1 cellular context compared by ENCODE assay signal in genomic region chr20:49216991-49217578, GRCh38.
TF ChIP-seq lines count a peak whose summit lies in the region.

No MANE protein-coding gene starts in this region.

TF ChIP-seq in HepG2, 621 proteins besides CTCF, POLR2A, EP300 and RAD21 (continued from another document and continues in another):
- TF ChIP-seq POGK (CRISPR knock-in tag; conservative IDR thresholded peaks at IDR 0.05) (peak; percentile 84), NFE2L1 (CRISPR knock-in tag; IDR thresholded peaks at IDR 0.05; ENCODE audit: borderline replicate concordance) (no peak), SMC3 (IDR thresholded peaks at IDR 0.05; ENCODE audit: low read length) (peak; percentile 99), ZNF17 (CRISPR knock-in tag; IDR thresholded peaks at IDR 0.05) (no peak), FOXO1 (CRISPR knock-in tag; IDR thresholded peaks at IDR 0.05) (no peak), CEBPB (IDR thresholded peaks at IDR 0.05; ENCODE audit: borderline replicate concordance, low read depth, low read length) (no peak), SOX6 (IDR thresholded peaks at IDR 0.05) (no peak), SOX6 (CRISPR knock-in tag; IDR thresholded peaks at IDR 0.05) (0 out of 2 replicates have a peak, but pooled peaks have one; percentile 52), HOXA5 (CRISPR knock-in tag; IDR thresholded peaks at IDR 0.05) (peak; percentile 75; the same call in 1 of the 2 replicates), ZNF18 (CRISPR knock-in tag; IDR thresholded peaks at IDR 0.05; ENCODE audit: insufficient replicate concordance) (no peak), ZC3H13 (CRISPR knock-in tag; IDR thresholded peaks at IDR 0.05) (no peak), ZNF616 (CRISPR knock-in tag; IDR thresholded peaks at IDR 0.05; ENCODE audit: low read depth) (no peak), ARID5B (CRISPR knock-in tag; IDR thresholded peaks at IDR 0.05) (peak; percentile 64), ZNF546 (CRISPR knock-in tag; conservative IDR thresholded peaks at IDR 0.05) (no peak), ELF1 (CRISPR knock-in tag; IDR thresholded peaks at IDR 0.05) (peak; percentile 83), GATAD1 (CRISPR knock-in tag; IDR thresholded peaks at IDR 0.05) (peak; percentile 65; the same call in 1 of the 2 replicates), ATF1 (CRISPR knock-in tag; IDR thresholded peaks at IDR 0.05) (no peak), ZNF121 (CRISPR knock-in tag; IDR thresholded peaks at IDR 0.05) (no peak), RELA (CRISPR knock-in tag; IDR thresholded peaks at IDR 0.05) (peak; percentile 62; the same call in 1 of the 2 replicates), ZKSCAN8 (CRISPR knock-in tag; IDR thresholded peaks at IDR 0.05; ENCODE audit: borderline replicate concordance) (no peak), TBP (CRISPR knock-in tag; IDR thresholded peaks at IDR 0.05) (no peak), AGO1 (IDR thresholded peaks at IDR 0.05; ENCODE audit: low read depth, low read length, poor library complexity, severe bottlenecking) (no peak), ZNF441 (CRISPR knock-in tag; IDR thresholded peaks at IDR 0.05; ENCODE audit: borderline replicate concordance) (no peak), NCOA2 (CRISPR knock-in tag; IDR thresholded peaks at IDR 0.05) (0 out of 2 replicates have a peak, but pooled peaks have one; percentile 27), KDM2A (CRISPR knock-in tag; IDR thresholded peaks at IDR 0.05; ENCODE audit: borderline replicate concordance, low read depth) (peak; percentile 87), DPF2 (CRISPR knock-in tag; IDR thresholded peaks at IDR 0.05; ENCODE audit: borderline replicate concordance, low read depth) (no peak), HMG20B (CRISPR knock-in tag; conservative IDR thresholded peaks at IDR 0.05) (no peak), ADNP (CRISPR knock-in tag; IDR thresholded peaks at IDR 0.05) (no peak; the same call in 1 of the 2 replicates), KAT8 (CRISPR knock-in tag; IDR thresholded peaks at IDR 0.05) (peak; percentile 66), ZBTB37 (CRISPR knock-in tag; IDR thresholded peaks at IDR 0.05) (no peak), KMT2B (CRISPR knock-in tag; IDR thresholded peaks at IDR 0.05) (peak; percentile 72; the same call in 1 of the 2 replicates), GZF1 (CRISPR knock-in tag; IDR thresholded peaks at IDR 0.05) (peak; percentile 57; the same call in 1 of the 2 replicates), ZNF597 (CRISPR knock-in tag; IDR thresholded peaks at IDR 0.05) (no peak), LCORL (IDR thresholded peaks at IDR 0.05) (no peak), LCORL (CRISPR knock-in tag; IDR thresholded peaks at IDR 0.05) (peak; percentile 71), ZFP90 (CRISPR knock-in tag; IDR thresholded peaks at IDR 0.05; ENCODE audit: borderline replicate concordance) (0 out of 2 replicates have a peak, but pooled peaks have one; percentile 38), ZNF569 (CRISPR knock-in tag; IDR thresholded peaks at IDR 0.05; ENCODE audit: borderline replicate concordance) (no peak), ZBTB8A (CRISPR knock-in tag; IDR thresholded peaks at IDR 0.05; ENCODE audit: borderline replicate concordance, low read depth) (no peak), ZNF530 (CRISPR knock-in tag; IDR thresholded peaks at IDR 0.05; ENCODE audit: low read depth) (no peak), ZNF350 (CRISPR knock-in tag; IDR thresholded peaks at IDR 0.05; ENCODE audit: borderline replicate concordance, low read depth) (peak; percentile 37; the same call in 1 of the 2 replicates), U2AF1 (optimal IDR thresholded peaks at IDR 0.05; ENCODE audit: low read depth, low read length) (peak; percentile 61), RFXANK (CRISPR knock-in tag; IDR thresholded peaks at IDR 0.05) (no peak), MAFG (CRISPR knock-in tag; IDR thresholded peaks at IDR 0.05) (no peak), ZNF775 (CRISPR knock-in tag; IDR thresholded peaks at IDR 0.05; ENCODE audit: borderline replicate concordance) (no peak), HNF1A (IDR thresholded peaks at IDR 0.05; ENCODE audit: low read depth) (no peak), HNF1A (CRISPR knock-in tag; IDR thresholded peaks at IDR 0.05; ENCODE audit: borderline replicate concordance) (no peak), RFXAP (CRISPR knock-in tag; IDR thresholded peaks at IDR 0.05; ENCODE audit: borderline replicate concordance) (0 out of 2 replicates have a peak, but pooled peaks have one; percentile 53), ZNF7 (CRISPR knock-in tag; IDR thresholded peaks at IDR 0.05) (no peak), TARDBP (CRISPR knock-in tag; IDR thresholded peaks at IDR 0.05) (peak; percentile 63; the same call in 1 of the 2 replicates), ETV5 (CRISPR knock-in tag; IDR thresholded peaks at IDR 0.05; ENCODE audit: borderline replicate concordance) (peak; percentile 78; the same call in 1 of the 2 replicates), FOXC1 (CRISPR knock-in tag; IDR thresholded peaks at IDR 0.05; ENCODE audit: borderline replicate concordance) (0 out of 2 replicates have a peak, but pooled peaks have one; percentile 36), POLR2G (IDR thresholded peaks at IDR 0.05; ENCODE audit: low read depth, low read length) (no peak), ZNF224 (CRISPR knock-in tag; IDR thresholded peaks at IDR 0.05) (no peak), ATF5 (CRISPR knock-in tag; IDR thresholded peaks at IDR 0.05; ENCODE audit: low read depth) (no peak), HNF4A (CRISPR knock-in tag; IDR thresholded peaks at IDR 0.05) (peak; percentile 55; the same call in 1 of the 2 replicates), GLMP (CRISPR knock-in tag; IDR thresholded peaks at IDR 0.05; ENCODE audit: borderline replicate concordance) (no peak), HHEX (CRISPR knock-in tag; IDR thresholded peaks at IDR 0.05) (no peak), ZNF354B (CRISPR knock-in tag; IDR thresholded peaks at IDR 0.05) (no peak), ZNF768 (CRISPR knock-in tag; IDR thresholded peaks at IDR 0.05) (0 out of 2 replicates have a peak, but pooled peaks have one; percentile 23), ZNF782 (CRISPR knock-in tag; IDR thresholded peaks at IDR 0.05; ENCODE audit: borderline replicate concordance) (no peak), NFRKB (IDR thresholded peaks at IDR 0.05) (no peak), ZNF563 (CRISPR knock-in tag; IDR thresholded peaks at IDR 0.05) (no peak)
